In genomic region chr1:9315411-9316079, GRCh38 we compare ENCODE assay signal across 9 cellular contexts. TPM values are rescaled to one million over a fixed set of nuclear protein-coding genes. Genes with fewer than 3 reads are reported as not detected.
A peak's percentile ranks its signal among the peaks of the same experiment; 100 is the strongest.
DNase-seq lines count a peak whose midpoint lies in the region; ATAC-seq and TF ChIP-seq lines count a peak whose summit lies in the region.
"Had no signal": no experiment of that assay in that cellular context is flagged by ENCODE, and none has a peak within 500 bp of the region (broad histone marks: within the 10 kb centered on the region; RNA-seq: fewer than 3 reads in every experiment).

No MANE protein-coding gene starts in this region.

- TF ChIP-seq POLR2A in erythroblast (IDR thresholded peaks at IDR 0.05; ENCODE audit: low read length), result no peak

- H3K27ac Mint-ChIP-seq in T-helper 1 cell treated with Interleukin-12 subunit alpha and Interleukin-12 subunit beta and Interleukin-4 antibody, amounts not matched to agents 30 μg/mL and 1 μg/mL, for 36 hours, result peak overlapping the region; percentile 87
- H3K27ac Mint-ChIP-seq: T-cell had no signal

- H3K27me3 Mint-ChIP-seq in T-helper 1 cell treated with Interleukin-12 subunit alpha and Interleukin-12 subunit beta and Interleukin-4 antibody, amounts not matched to agents 30 μg/mL and 1 μg/mL, for 36 hours (ENCODE audit: low read depth), result no peaks in the 10 kb centered on the region
- H3K27me3 Mint-ChIP-seq: T-cell had no signal

- no peaks in the 10 kb centered on the region for H3K9me3 Mint-ChIP-seq in T-helper 1 cell treated with Interleukin-12 subunit alpha and Interleukin-12 subunit beta and Interleukin-4 antibody, amounts not matched to agents 30 μg/mL and 1 μg/mL, for 36 hours
- H3K9me3 Mint-ChIP-seq: T-cell had no signal

- H3K4me3 Mint-ChIP-seq in T-helper 1 cell treated with Interleukin-12 subunit alpha and Interleukin-12 subunit beta and Interleukin-4 antibody, amounts not matched to agents 30 μg/mL and 1 μg/mL, for 36 hours, result peak overlapping the region; percentile 68

- no peak for ATAC-seq in HG03521 (IDR thresholded peaks at IDR 0.05; ENCODE audit: unreplicated experiment)

- peaks cover 5% of the 10 kb centered on the region for H3K36me3 Mint-ChIP-seq in T-helper 1 cell treated with Interleukin-12 subunit alpha and Interleukin-12 subunit beta and Interleukin-4 antibody, amounts not matched to agents 30 μg/mL and 1 μg/mL, for 36 hours (ENCODE audit: low read depth)
- H3K36me3 Mint-ChIP-seq: T-cell had no signal

- peaks cover 49% of the 10 kb centered on the region for H3K4me1 Mint-ChIP-seq in T-helper 1 cell treated with Interleukin-12 subunit alpha and Interleukin-12 subunit beta and Interleukin-4 antibody, amounts not matched to agents 30 μg/mL and 1 μg/mL, for 36 hours (ENCODE audit: low read depth)

- DNase-seq in EH (ENCODE audit: low read depth) (peak; percentile 45), dermis microvascular lymphatic vessel endothelial cell (ENCODE audit: low read depth in 2 of 2) (peak; percentile 18 to 41), GM19240 (ENCODE audit: insufficient read length, low spot score) (no peak), erythroblast (lab: John Stamatoyannopoulos, UW) (no peak), iPS-NIHi11 (ENCODE audit: low spot score) (no peak)
- peak; percentile 58 to 62 (median 59) for DNase-seq in stimulated activated CD4-positive, alpha-beta T cell treated with anti-CD3 and anti-CD28 coated beads, Interleukin-12 subunit alpha, Interleukin-12 subunit beta, amount 100 ng/mL, for 48 hours (ENCODE audit: low read depth in 2 of 3, low spot score in 1 of 3)
- DNase-seq: T-cell had no signal

RNA-seq across cellular contexts. Expression of gene SPSB1, which starts 22.9 kb away (rescaled TPM):
- 26.4 and 68.9 TPM in 2 replicates for total RNA-seq in dermis microvascular lymphatic vessel endothelial cell

Comparison
In these comparisons a context has a peak if more than half of its experiments do, and no peak if none do; other contexts are left out.
1. DNase-seq: peak in EH (single experiment), dermis microvascular lymphatic vessel endothelial cell (2 of 2) and stimulated activated CD4-positive, alpha-beta T cell treated with anti-CD3 and anti-CD28 coated beads, Interleukin-12 subunit alpha, Interleukin-12 subunit beta, amount 100 ng/mL, for 48 hours (3 of 3); none in GM19240 (single experiment), erythroblast (0 of 2) and iPS-NIHi11 (single experiment).